ENCODE assay signal across 8 cellular contexts in the genomic region with DNA sequence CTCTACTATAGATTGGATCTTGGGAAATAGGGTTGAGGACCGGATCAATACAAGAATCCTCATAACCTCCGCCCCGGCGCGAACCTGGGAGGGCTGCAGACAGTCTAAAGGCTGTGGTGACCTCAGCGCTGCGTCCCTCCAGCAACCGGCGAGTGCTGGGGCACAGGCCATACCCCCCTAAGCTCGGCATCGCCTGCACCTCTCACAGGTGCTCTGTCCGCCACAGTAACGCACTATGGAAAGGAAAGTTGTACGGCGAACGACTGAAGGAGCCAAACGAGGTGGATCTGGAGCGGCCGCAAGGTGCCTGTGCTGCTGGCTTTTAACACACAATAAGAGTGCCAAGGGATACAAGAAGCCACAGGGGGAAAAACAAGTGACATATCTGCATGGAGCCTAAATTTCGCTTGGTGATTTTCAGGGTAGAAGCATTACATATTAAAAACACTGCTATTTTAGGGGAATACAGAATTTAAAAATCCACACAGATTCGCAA. TPM values are rescaled to one million over a fixed set of nuclear protein-coding genes. Genes with fewer than 3 reads are reported as not detected.
DNase-seq lines count a peak whose midpoint lies in the region; ATAC-seq and TF ChIP-seq lines count a peak whose summit lies in the region.

No MANE protein-coding gene starts in this region.

- intact Hi-C loops in dorsolateral prefrontal cortex (cut with DNase I): loop anchor here in 1 of 2 donors (1.0 to 10.0 kb wide), 2 partner anchors 70 to 283 kb away; a partner anchor contains a TSS

- H3K27ac ChIP-seq in dorsolateral prefrontal cortex (peak overlapping the region; percentile 78 to 100 (median 97)), mesodermal cell (ENCODE audit: low read depth, low read length, severe bottlenecking) (peak overlapping the region; percentile 97)

- 0 to 1% methylated on average over 17 to 19 of the region's 21 CpGs for WGBS in mesodermal cell (ENCODE audit: insufficient coverage in 2 of 2), 2 experiments

- ATAC-seq in stimulated activated naive CD8-positive, alpha-beta T cell treated with anti-CD3 and anti-CD28 coated beads, Interleukin-15, Interleukin-2, amounts not matched to agents 100 U/mL and 50 U/mL, for 24 hours: no peak

- H3K27me3 ChIP-seq in MG63: no peaks in the 10 kb centered on the region
- H3K27me3 ChIP-seq in dorsolateral prefrontal cortex: no peaks in the 10 kb centered on the region

- peaks cover 33% of the 10 kb centered on the region for H3K36me3 ChIP-seq in MG63
- H3K36me3 ChIP-seq in mesodermal cell (ENCODE audit: control insufficient read depth, insufficient read depth, low read length): peaks cover 25% of the 10 kb centered on the region

- H3K4me1 ChIP-seq in mesodermal cell (ENCODE audit: control insufficient read depth, insufficient read depth, low read length, poor library complexity, severe bottlenecking): peaks cover 35% of the 10 kb centered on the region

- DNase-seq in DMS 273 (lab: John Stamatoyannopoulos, UW; ENCODE audit: unreplicated experiment): peak; percentile 76
- peak; percentile 58 for DNase-seq in MG63
- peak; percentile 18 for DNase-seq in activated CD4-positive, alpha-beta T cell treated with anti-CD3 and anti-CD28 coated beads for 1 hour
- DNase-seq in dorsolateral prefrontal cortex: peak in 6 of 10 donors; percentile 26 to 56 (median 36)
- peak; percentile 63 for DNase-seq in stimulated activated naive CD8-positive, alpha-beta T cell treated with anti-CD3 and anti-CD28 coated beads, Interleukin-15, Interleukin-2, amounts not matched to agents 100 U/mL and 50 U/mL, for 24 hours
- no peak for DNase-seq in COLO829 (ENCODE audit: low spot score)
- DNase-seq in mesenteric fat pad (ENCODE audit: low spot score): no peak

- H3K4me3 ChIP-seq in MG63 (peak overlapping the region; percentile 98), dorsolateral prefrontal cortex (peak overlapping the region; percentile 64 to 100 (median 93)), mesodermal cell (ENCODE audit: extremely low read depth, insufficient read depth, low read length, poor library complexity, severe bottlenecking) (peak overlapping the region; percentile 95)

- H3K9me3 ChIP-seq in MG63 (no peaks in the 10 kb centered on the region), mesodermal cell (ENCODE audit: control insufficient read depth, low read length) (no peaks in the 10 kb centered on the region)

- no peak for TF ChIP-seq CTCF in dorsolateral prefrontal cortex (IDR thresholded peaks at IDR 0.05 in 54 of 56, conservative IDR thresholded peaks at IDR 0.05 in 2 of 56; ENCODE audit: low read depth in 1 of 56, partially characterized antibody in 56 of 56)

RNA-seq across cellular contexts. Expression of a gene that starts 1.4 kb away (rescaled TPM):
- 25.5 and 26.0 TPM in 2 replicates for total RNA-seq in MG63 (2014; rRNA removed; shearing (Covaris generic); ENCODE audit: low replicate concordance)
- total RNA-seq in dorsolateral prefrontal cortex: 10 to 100 TPM; 17.5 to 31.2 (median 23.8) TPM
- polyA plus RNA-seq in mesodermal cell (2013, experiment 1 of 2): 10.4 TPM
- polyA plus RNA-seq in mesodermal cell (2013, experiment 2 of 2): 8.1 TPM
- total RNA-seq in mesenteric fat pad: 21.1 TPM

RNA-seq across cellular contexts. Expression of a gene that starts 53.1 kb away (rescaled TPM):
- 30.5 and 32.0 TPM in 2 replicates for total RNA-seq in MG63 (2014; rRNA removed; shearing (Covaris generic); ENCODE audit: low replicate concordance)
- total RNA-seq in dorsolateral prefrontal cortex: 1 to 10 TPM; 1.3 to 9.9 (median 4.7) TPM
- polyA plus RNA-seq in mesodermal cell (2013, experiment 1 of 2): 6.6 TPM
- polyA plus RNA-seq in mesodermal cell (2013, experiment 2 of 2): 5.8 TPM
- 7.2 TPM for total RNA-seq in mesenteric fat pad

Comparison
In these comparisons a context has a peak if more than half of its experiments do, and no peak if none do; other contexts are left out.
1. DNase-seq: peak in DMS 273 (single experiment), MG63 (single experiment), activated CD4-positive, alpha-beta T cell treated with anti-CD3 and anti-CD28 coated beads for 1 hour (single experiment), dorsolateral prefrontal cortex (6 of 10) and stimulated activated naive CD8-positive, alpha-beta T cell treated with anti-CD3 and anti-CD28 coated beads, Interleukin-15, Interleukin-2, amounts not matched to agents 100 U/mL and 50 U/mL, for 24 hours (single experiment); none in COLO829 (single experiment) and mesenteric fat pad (single experiment).
2. Peak in every context shown above with its lines, with median percentiles within 50 percentile points of each other: H3K4me3 ChIP-seq.